19 cellular contexts compared by ENCODE assay signal in genomic region chr2:66189598-66189997, GRCh38.
DNase-seq lines count a peak whose midpoint lies in the region; ATAC-seq and TF ChIP-seq lines count a peak whose summit lies in the region.
"Had no signal": no experiment of that assay in that cellular context is flagged by ENCODE, and none has a peak within 500 bp of the region (broad histone marks: within the 10 kb centered on the region; RNA-seq: fewer than 3 reads in every experiment).

No MANE protein-coding gene starts in this region.

- DNase-seq in AG10803 (ENCODE audit: low read depth) (peak; percentile 58), NCI-H226 (peak; percentile 19), epithelial cell of prostate (ENCODE audit: low read depth, low spot score) (peak; percentile 70), left lung (no peak), superior temporal gyrus (ENCODE audit: extremely low spot score) (no peak), osteoblast (ENCODE audit: insufficient read length, low spot score, missing footprints) (no peak), NOMO-1 (lab: John Stamatoyannopoulos, UW; ENCODE audit: unreplicated experiment in 2 of 2) (no peak), midbrain (lab: John Stamatoyannopoulos, UW) (no peak)
- DNase-seq: CD8-positive, alpha-beta T cell; glutamatergic neuron; H9; NCI-H1436; retina; stimulated activated CD4-positive, alpha-beta T cell treated with anti-CD3 and anti-CD28 coated beads, Interleukin-1b, Interleukin-23, amount 100 ng/mL, for 48 hours; stomach had no signal

- H3K79me2 ChIP-seq in osteoblast (ENCODE audit: insufficient read depth, low read length) = no peaks in the 10 kb centered on the region

- H3K27me3 ChIP-seq in left lung (no peaks in the 10 kb centered on the region), osteoblast (ENCODE audit: insufficient read depth, low read length) (no peaks in the 10 kb centered on the region)
- H3K27me3 ChIP-seq: SJSA1, vagina had no signal

- intact Hi-C loops in left lung (cut with DNase I) = no loop called here

- no peak overlapping the region for H3K4me2 ChIP-seq in osteoblast (ENCODE audit: insufficient read depth, low read length)
- H3K4me2 ChIP-seq: KMS-11 had no signal

- ATAC-seq in left lung = peak; percentile 65
- ATAC-seq: activated CD4-positive, CD25-positive, alpha-beta regulatory T cell treated with anti-CD3 and anti-CD28 coated beads, Interleukin-2, amount 50 U/mL, for 24 hours; CD8-positive, alpha-beta T cell had no signal

- TF ChIP-seq CTCF in AG10803 (conservative IDR thresholded peaks at IDR 0.05; ENCODE audit: low read length) (no peak), left lung (IDR thresholded peaks at IDR 0.05) (no peak), osteoblast (IDR thresholded peaks at IDR 0.05; ENCODE audit: extremely low read depth, low read depth, low read length) (no peak)

- H3K4me1 ChIP-seq in left lung (no peaks in the 10 kb centered on the region), osteoblast (ENCODE audit: insufficient read depth, low read length) (no peaks in the 10 kb centered on the region)
- H3K4me1 ChIP-seq: SJSA1, stomach had no signal

- H4K20me1 ChIP-seq in osteoblast (ENCODE audit: insufficient read depth, low read length) = no peaks in the 10 kb centered on the region

- H3K36me3 ChIP-seq in left lung (no peaks in the 10 kb centered on the region), osteoblast (ENCODE audit: insufficient read depth, low read length) (no peaks in the 10 kb centered on the region)
- H3K36me3 ChIP-seq: SJSA1, stomach, vagina had no signal

- H3K4me3 ChIP-seq in AG10803 (ENCODE audit: low read length) (no peak overlapping the region), left lung (no peak overlapping the region), osteoblast (ENCODE audit: insufficient read depth, low read length) (no peak overlapping the region)
- H3K4me3 ChIP-seq: SJSA1, stomach, vagina had no signal

- no peak overlapping the region for H2AFZ ChIP-seq in osteoblast (ENCODE audit: low read length)

- no peak overlapping the region for H3K27ac ChIP-seq in epithelial cell of prostate
- peak overlapping the region in 1 of 2 donors; percentile 48 for H3K27ac ChIP-seq in left lung
- no peak overlapping the region for H3K27ac ChIP-seq in osteoblast (ENCODE audit: low read depth, low read length)
- H3K27ac ChIP-seq: KMS-11, SJSA1, stomach, vagina had no signal

- H3K9me3 ChIP-seq in left lung = no peaks in the 10 kb centered on the region
- peaks cover 2% of the 10 kb centered on the region for H3K9me3 ChIP-seq in osteoblast (ENCODE audit: low read depth, low read length)
- H3K9me3 ChIP-seq: SJSA1, stomach, vagina had no signal

Comparison
In these comparisons a context has a peak if more than half of its experiments do, and no peak if none do; other contexts are left out.
1. DNase-seq: peak in AG10803 (single experiment), NCI-H226 (single experiment) and epithelial cell of prostate (single experiment); none in left lung (0 of 2), superior temporal gyrus (single experiment), osteoblast (single experiment), NOMO-1 (0 of 2) and midbrain (single experiment).